Comparison of ENCODE assay signal across 13 cellular contexts in genomic region chr2:190896477-190896876, GRCh38. TPM values are rescaled to one million over a fixed set of nuclear protein-coding genes. Genes with fewer than 3 reads are reported as not detected.
A peak's percentile ranks its signal among the peaks of the same experiment; 100 is the strongest.
DNase-seq lines count a peak whose midpoint lies in the region; ATAC-seq, FAIRE-seq and TF ChIP-seq lines count a peak whose summit lies in the region.
"Had no signal": no experiment of that assay in that cellular context is flagged by ENCODE, and none has a peak within 500 bp of the region (broad histone marks: within the 10 kb centered on the region; RNA-seq: fewer than 3 reads in every experiment).

No MANE protein-coding gene starts in this region.

- H3K9ac ChIP-seq in HepG2 (ENCODE audit: insufficient read depth, low read depth, low read length), result no peak overlapping the region

- H3K4me1 Mint-ChIP-seq in activated naive CD8-positive, alpha-beta T cell treated with anti-CD3 and anti-CD28 coated beads, Interleukin-2, amount 10 ng/mL, durations not matched to agents 7 days and 5 days, result peaks cover 17% of the 10 kb centered on the region

- in situ Hi-C loops in HepG2 (cut with HindIII; ENCODE audit: extremely low pct_ligation_motif_present, low pct_unique_long_range_greater_than_20kb), result no loop called here

- no peak for TF ChIP-seq POLR2A in HepG2 (IDR thresholded peaks at IDR 0.05; ENCODE audit: insufficient read depth in 1 of 2, low read depth in 2 of 2, low read length in 2 of 2)
- no peak for TF ChIP-seq POLR2A in right lobe of liver (IDR thresholded peaks at IDR 0.05)

- no TSS peak for BruUV-seq in HepG2 (replicated peaks; lab: Mats Ljungman, UMichigan)

- H3K36me3 Mint-ChIP-seq in activated naive CD8-positive, alpha-beta T cell treated with anti-CD3 and anti-CD28 coated beads, Interleukin-2, amount 10 ng/mL, durations not matched to agents 7 days and 5 days, result peaks cover 14% of the 10 kb centered on the region

- 94% methylated on average over 4 of the region's 4 CpGs for WGBS in HepG2 (ENCODE audit: low lambda C conversion rate)
- 64% methylated on average over 4 of the region's 4 CpGs for WGBS in right lobe of liver (ENCODE audit: insufficient coverage, low coverage, low lambda C conversion rate, missing lambda C conversion rate)

- no peaks in the 10 kb centered on the region for H3K27me3 Mint-ChIP-seq in activated naive CD8-positive, alpha-beta T cell treated with anti-CD3 and anti-CD28 coated beads, Interleukin-2, amount 10 ng/mL, durations not matched to agents 7 days and 5 days
- H3K27me3 Mint-ChIP-seq: brain had no signal

- no peak overlapping the region for H2AFZ ChIP-seq in HepG2 (ENCODE audit: low read length)

- no peak for DNase-seq in HepG2 (ENCODE audit: low spot score)
- DNase-seq in right lobe of liver, result no peak
- DNase-seq in activated naive CD8-positive, alpha-beta T cell treated with anti-CD3 and anti-CD28 coated beads, Interleukin-2, amount 10 ng/mL, durations not matched to agents 7 days and 5 days, result no peak
- DNase-seq in iris pigment epithelial cell (ENCODE audit: low read depth), result peak; percentile 55
- DNase-seq in SK-N-DZ (ENCODE audit: low spot score), result no peak
- DNase-seq in AG08395 (ENCODE audit: low spot score), result no peak
- DNase-seq in stimulated activated CD4-positive, alpha-beta T cell treated with anti-CD3 and anti-CD28 coated beads, Interleukin-4, amount 100 ng/mL, for 24 hours, result no peak
- DNase-seq: effector CD4-positive, alpha-beta T cell; HCEC 1CT; Karpas-422 had no signal

- H3K4me1 ChIP-seq in HepG2 (ENCODE audit: insufficient read depth, low read length) (no peaks in the 10 kb centered on the region), right lobe of liver (no peaks in the 10 kb centered on the region)

- TF ChIP-seq RAD21 in HepG2 (CRISPR knock-in tag; IDR thresholded peaks at IDR 0.05), result no peak

- H3K9me3 ChIP-seq in HepG2 (ENCODE audit: low read length) (no peaks in the 10 kb centered on the region), right lobe of liver (no peaks in the 10 kb centered on the region)

- H3K36me3 ChIP-seq in HepG2 (replicated peaks in 1 of 2; ENCODE audit: control insufficient read depth in 1 of 2, insufficient read depth in 2 of 2, low read length in 2 of 2) (peaks cover 5 to 33% of the 10 kb centered on the region in 2 experiments; a peak in 4 of 5 replicates), right lobe of liver (no peaks in the 10 kb centered on the region)

- intact Hi-C loops in HepG2 (cut with micrococcal nuclease; ENCODE audit: unreplicated experiment), result no loop called here
- intact Hi-C loops in right lobe of liver (cut with DNase I), result no loop called here

- H3K4me3 ChIP-seq in HepG2 (replicated peaks in 1 of 3; ENCODE audit: insufficient read depth in 1 of 3, low read depth in 2 of 3, low read length in 3 of 3) (no peak overlapping the region), right lobe of liver (no peak overlapping the region)
- H3K4me3 ChIP-seq: lung had no signal

- peak overlapping the region; percentile 27 for H3K27ac Mint-ChIP-seq in activated naive CD8-positive, alpha-beta T cell treated with anti-CD3 and anti-CD28 coated beads, Interleukin-2, amount 10 ng/mL, durations not matched to agents 7 days and 5 days

- H3K4me2 ChIP-seq in HepG2 (ENCODE audit: low read depth, low read length), result no peak overlapping the region

- POLR2A ChIA-PET in HepG2 (lab: Yijun Ruan, JAX), result no interaction called here
- POLR2A ChIA-PET in activated naive CD8-positive, alpha-beta T cell treated with anti-CD3 and anti-CD28 coated beads, Interleukin-2, amount 10 ng/mL, durations not matched to agents 7 days and 5 days (lab: Charles Lee), result no interaction called here

- H3K9me3 Mint-ChIP-seq in activated naive CD8-positive, alpha-beta T cell treated with anti-CD3 and anti-CD28 coated beads, Interleukin-2, amount 10 ng/mL, durations not matched to agents 7 days and 5 days, result no peaks in the 10 kb centered on the region
- H3K9me3 Mint-ChIP-seq: brain had no signal

- peaks cover 26% of the 10 kb centered on the region for H3K79me2 ChIP-seq in HepG2 (ENCODE audit: insufficient read depth, low read length)

- TF ChIP-seq EP300 in HepG2 (IDR thresholded peaks at IDR 0.05; ENCODE audit: low read depth in 2 of 2, low read length in 2 of 2) (no peak), HepG2 (CRISPR knock-in tag; IDR thresholded peaks at IDR 0.05; ENCODE audit: borderline replicate concordance) (no peak)

- no peak for TF ChIP-seq CTCF in HepG2 (CRISPR knock-in tag; IDR thresholded peaks at IDR 0.05)
- no peak for TF ChIP-seq CTCF in right lobe of liver (IDR thresholded peaks at IDR 0.05)

- ATAC-seq in HepG2 (no peak), right lobe of liver (no peak), GM18870 (IDR thresholded peaks at IDR 0.05; ENCODE audit: unreplicated experiment) (no peak)
- ATAC-seq in activated naive CD8-positive, alpha-beta T cell treated with anti-CD3 and anti-CD28 coated beads, Interleukin-2, amount 10 ng/mL, durations not matched to agents 7 days and 5 days (ENCODE audit: low read depth), result no peak

- no peak overlapping the region for H3K27ac ChIP-seq in HepG2 (ENCODE audit: extremely low read length, insufficient read depth, low read length)
- H3K27ac ChIP-seq in right lobe of liver, result no peak overlapping the region

- CTCF ChIA-PET in HepG2 (lab: Yijun Ruan, JAX; ENCODE audit: low intra/inter-chr PET ratio, low total read pairs), result no interaction called here

- H4K20me1 ChIP-seq in HepG2 (ENCODE audit: insufficient read depth, low read length), result no peaks in the 10 kb centered on the region; the same call in 1 of the 2 replicates

- H3K4me3 Mint-ChIP-seq in activated naive CD8-positive, alpha-beta T cell treated with anti-CD3 and anti-CD28 coated beads, Interleukin-2, amount 10 ng/mL, durations not matched to agents 7 days and 5 days, result no peak overlapping the region
- H3K4me3 Mint-ChIP-seq: brain had no signal

- H3K27me3 ChIP-seq in HepG2 (ENCODE audit: control insufficient read depth in 1 of 2, insufficient read depth in 2 of 2, low read length in 2 of 2) (no peaks in the 10 kb centered on the region), right lobe of liver (no peaks in the 10 kb centered on the region)

- no peak for FAIRE-seq in HepG2 (lab: Jason Lieb, UNC)

TF ChIP-seq in HepG2, 621 proteins besides CTCF, POLR2A, EP300 and RAD21:
- TF ChIP-seq POLR2AphosphoS5 (IDR thresholded peaks at IDR 0.05; ENCODE audit: low read depth, low read length) (0 out of 2 replicates have a peak, but pooled peaks have one; percentile 8), ZNF326 (CRISPR knock-in tag; IDR thresholded peaks at IDR 0.05; ENCODE audit: borderline replicate concordance) (no peak)

RNA-seq across cellular contexts. Expression of gene GLS, which starts 15.9 kb away (rescaled TPM):
- total RNA-seq in HepG2 (2016; rRNA removed; fragmentation: Illumina TruSeq; extraction: Trizol) (183 and 212 TPM in 2 replicates), right lobe of liver (10 to 100 TPM in 5 of 6 experiments, 1 to 10 TPM in 1; 6.6 to 25.0 (median 16.9) TPM)
- total RNA-seq in HepG2 (2016; cell fraction: cytosol; rRNA removed; fragmentation: Illumina TruSeq; extraction: Trizol; ENCODE audit: low read depth), result 199 and 222 TPM in 2 replicates
- total RNA-seq in HepG2 (2016; cell fraction: insoluble cytoplasmic fraction; rRNA removed; fragmentation: Illumina TruSeq; extraction: Trizol), result 184 and 207 TPM in 2 replicates
- total RNA-seq in HepG2 (2016; cell fraction: membrane; rRNA removed; fragmentation: Illumina TruSeq; extraction: Trizol), result 57.2 and 68.7 TPM in 2 replicates
- total RNA-seq in HepG2 (2016; cell fraction: nucleus; rRNA removed; fragmentation: Illumina TruSeq; extraction: Trizol), result 199 and 219 TPM in 2 replicates
- polyA plus RNA-seq in HepG2 (2011; rRNA removed), result 65.4 and 78.6 TPM in 2 replicates
- 19.0 and 29.7 TPM in 2 replicates for polyA plus RNA-seq in HepG2 (2011; cell fraction: cytosol; rRNA removed)
- polyA plus RNA-seq in HepG2 (2011; cell fraction: nucleus; rRNA removed), result 62.0 and 92.3 TPM in 2 replicates
- polyA plus RNA-seq in HepG2 (2012), result 76.8 and 87.2 TPM in 2 replicates
- 1.3 and 1.9 TPM in 2 replicates for polyA plus RNA-seq in HepG2 (2016; cell fraction: cytosol; fragmentation: Illumina TruSeq; extraction: Trizol; ENCODE audit: low read depth)
- polyA plus RNA-seq in HepG2 (2016; cell fraction: insoluble cytoplasmic fraction; fragmentation: Illumina TruSeq; extraction: Trizol; ENCODE audit: low read depth), result 88.6 and 101 TPM in 2 replicates
- 5.8 and 6.9 TPM in 2 replicates for polyA plus RNA-seq in HepG2 (2016; cell fraction: membrane; fragmentation: Illumina TruSeq; extraction: Trizol; ENCODE audit: low read depth)
- polyA plus RNA-seq in HepG2 (2016; cell fraction: nucleus; fragmentation: Illumina TruSeq; extraction: Trizol; ENCODE audit: insufficient read depth, low read depth), result 136 and 142 TPM in 2 replicates
- polyA minus RNA-seq in HepG2 (2011; rRNA and poly(A)+ RNA removed; ENCODE audit: low replicate concordance), result 61.7 and 123 TPM in 2 replicates
- polyA minus RNA-seq in HepG2 (2011; cell fraction: cytosol; rRNA and poly(A)+ RNA removed), result 94.5 and 101 TPM in 2 replicates
- polyA minus RNA-seq in HepG2 (2011; cell fraction: nucleus; rRNA and poly(A)+ RNA removed), result 545 and 549 TPM in 2 replicates
- 100 to 1,000 TPM; 175 to 187 TPM for total RNA-seq in activated naive CD8-positive, alpha-beta T cell treated with anti-CD3 and anti-CD28 coated beads, Interleukin-2, amount 10 ng/mL, durations not matched to agents 7 days and 5 days
- polyA plus RNA-seq in SK-N-DZ (2014; cell fraction: cytosol; rRNA removed), result 52.6 and 63.5 TPM in 2 replicates
- polyA plus RNA-seq in SK-N-DZ (2014; cell fraction: nucleus; rRNA removed), result 85.3 and 121 TPM in 2 replicates
